11 cellular contexts compared by ENCODE assay signal in the genomic region with DNA sequence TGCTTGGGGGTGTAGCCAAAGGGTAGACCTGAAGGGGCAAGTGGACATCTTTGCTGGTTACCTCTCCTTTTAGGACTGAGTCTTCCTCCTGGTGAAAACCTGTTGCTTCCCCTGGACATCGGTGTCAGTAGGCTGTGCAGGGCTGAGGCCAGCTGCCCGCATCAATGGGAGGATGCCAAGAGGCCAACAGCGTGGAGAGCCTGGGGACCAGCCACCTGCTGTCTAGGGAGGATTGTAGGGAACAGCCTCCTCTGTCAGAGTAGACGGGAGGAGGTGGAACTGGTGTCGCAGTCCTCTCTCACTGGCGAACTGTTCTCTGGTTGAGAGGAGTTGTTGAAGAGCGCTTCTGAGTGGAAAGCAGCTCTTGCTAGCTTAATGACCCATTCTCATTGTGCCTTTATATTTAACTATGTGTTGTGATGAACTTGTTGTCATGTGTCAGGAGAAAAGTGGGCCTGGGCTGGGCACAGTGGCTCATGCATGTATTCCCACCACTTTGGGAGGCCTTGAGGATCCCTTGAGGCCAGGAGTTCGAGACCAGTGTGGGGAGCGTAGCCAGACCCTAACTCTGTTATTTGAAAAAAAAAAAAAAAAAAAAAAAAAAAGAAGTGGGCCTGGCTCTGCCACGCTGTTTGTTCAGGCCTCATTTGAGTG. TPM values are rescaled to one million over a fixed set of nuclear protein-coding genes. Genes with fewer than 3 reads are reported as not detected.
A peak's percentile ranks its signal among the peaks of the same experiment; 100 is the strongest.
DNase-seq lines count a peak whose midpoint lies in the region; ATAC-seq, FAIRE-seq and TF ChIP-seq lines count a peak whose summit lies in the region.
"Had no signal": no experiment of that assay in that cellular context is flagged by ENCODE, and none has a peak within 500 bp of the region (broad histone marks: within the 10 kb centered on the region; RNA-seq: fewer than 3 reads in every experiment).

No MANE protein-coding gene starts in this region.

- H3K36me3 ChIP-seq in ACC112 (ENCODE audit: insufficient read depth, low read length) (no peaks in the 10 kb centered on the region), KOPT-K1 (ENCODE audit: insufficient read depth, low read length) (peaks cover 24% of the 10 kb centered on the region), K562 (ENCODE audit: control insufficient read depth, insufficient read depth, low read length) (peaks cover 20% of the 10 kb centered on the region), mesodermal cell (ENCODE audit: control insufficient read depth, insufficient read depth, low read length) (peaks cover 43% of the 10 kb centered on the region), transverse colon (peaks cover 0 to 11% (median 3%) of the 10 kb centered on the region in 4 donors)

- no peaks in the 10 kb centered on the region for H3K9me3 ChIP-seq in KOPT-K1 (ENCODE audit: insufficient read depth, low read length, poor library complexity, severe bottlenecking)
- H3K9me3 ChIP-seq in K562 (replicated peaks; ENCODE audit: control insufficient read depth, insufficient read depth, low read depth, low read length): no peaks in the 10 kb centered on the region
- no peaks in the 10 kb centered on the region for H3K9me3 ChIP-seq in mesodermal cell (ENCODE audit: control insufficient read depth, low read length)
- H3K9me3 ChIP-seq in transverse colon: no peaks in the 10 kb centered on the region

- no peak for TF ChIP-seq CTCF in K562 (IDR thresholded peaks at IDR 0.05 in 2 of 3, conservative IDR thresholded peaks at IDR 0.05 in 1 of 3; ENCODE audit: insufficient read depth in 2 of 3, low read depth in 1 of 3, low read length in 3 of 3)
- TF ChIP-seq CTCF in transverse colon (IDR thresholded peaks at IDR 0.05): no peak

- intact Hi-C loops in K562 (cut with micrococcal nuclease): no loop called here
- intact Hi-C loops in transverse colon (cut with DNase I; ENCODE audit: low total_unique reads): loop anchor here (5.0 kb wide), 1 partner anchor 72 kb away; no protein-coding TSS in a partner anchor

- H3K4me2 ChIP-seq in K562 (ENCODE audit: insufficient read depth, low read length): 0 out of 2 replicates have a peak overlapping the region, but pooled peaks have one; percentile 92

- peak overlapping the region; percentile 87 for H3K4me3 ChIP-seq in ACC112 (ENCODE audit: low read depth, low read length)
- H3K4me3 ChIP-seq in K562: no peak overlapping the region
- H3K4me3 ChIP-seq in mesodermal cell (ENCODE audit: extremely low read depth, insufficient read depth, low read length, poor library complexity, severe bottlenecking): peak overlapping the region; percentile 82
- peak overlapping the region in 1 of 4 donors; percentile 92 for H3K4me3 ChIP-seq in transverse colon

- CTCF ChIA-PET in K562 (lab: Yijun Ruan, JAX; ENCODE audit: low intra/inter-chr PET ratio): no interaction called here

- no peak for DNase-seq in K562 (ENCODE audit: extremely low read depth in 1 of 4, low spot score in 3 of 4)
- DNase-seq in transverse colon: no peak
- no peak for DNase-seq in activated CD4-positive, CD25-positive, alpha-beta regulatory T cell (lab: John Stamatoyannopoulos, UW)
- DNase-seq in 8988T: no peak
- DNase-seq: activated naive CD8-positive, alpha-beta T cell treated with anti-CD3 and anti-CD28 coated beads, Interleukin-2, amount 10 ng/mL, durations not matched to agents 7 days and 5 days; Calu3 had no signal

- BruUV-seq in K562 (replicated peaks; lab: Mats Ljungman, UMichigan): no TSS peak

- no peak for FAIRE-seq in K562 (lab: Jason Lieb, UNC)

- in situ Hi-C loops in K562 (cut with MboI): loop anchor here (25.0 kb wide), 1 partner anchor 668 kb away; a partner anchor contains a TSS
- in situ Hi-C loops in transverse colon (cut with MboI; ENCODE audit: low pct_ligation_motif_present in 1 of 4, low pct_unique_long_range_greater_than_20kb in 1 of 4, low sequenced_read_pairs in 3 of 4): loop anchor here in 2 of 4 donors (5.0 kb wide), 2 partner anchors 77 to 82 kb away; no protein-coding TSS in a partner anchor

- TF ChIP-seq POLR2A in K562 (conservative IDR thresholded peaks at IDR 0.05) (no peak), transverse colon (IDR thresholded peaks at IDR 0.05) (no peak)

- ATAC-seq in K562 (no peak), HG02588 (IDR thresholded peaks at IDR 0.05; ENCODE audit: unreplicated experiment) (no peak)

- POLR2A ChIA-PET in K562 (lab: Yijun Ruan, JAX): interaction anchor here (0.9 to 1.7 kb wide), 4 partner anchors 15 to 78 kb away, joined by 3 to 6 read pairs (median 4); a partner anchor contains a TSS

- H3K27ac ChIP-seq in ACC112 (ENCODE audit: low read depth, low read length) (no peak overlapping the region), KOPT-K1 (ENCODE audit: low read depth, low read length, poor library complexity, severe bottlenecking) (peak overlapping the region; percentile 59), K562 (ENCODE audit: extremely low read depth, low read depth, low read length) (no peak overlapping the region), mesodermal cell (ENCODE audit: low read depth, low read length, severe bottlenecking) (no peak overlapping the region), transverse colon (peak overlapping the region in 1 of 4 donors; percentile 88)

- H3K4me1 ChIP-seq in ACC112 (ENCODE audit: control insufficient read depth, insufficient read depth, low read length, unreplicated experiment) (peaks cover 18% of the 10 kb centered on the region), K562 (replicated peaks in 1 of 2; ENCODE audit: control insufficient read depth in 2 of 2, insufficient read depth in 2 of 2, low read length in 2 of 2) (peaks cover 4 to 10% of the 10 kb centered on the region in 2 experiments; a peak in 4 of 5 replicates), mesodermal cell (ENCODE audit: control insufficient read depth, insufficient read depth, low read length, poor library complexity, severe bottlenecking) (peaks cover 9% of the 10 kb centered on the region), transverse colon (peaks cover 10 to 31% (median 29%) of the 10 kb centered on the region in 4 donors)

- H3K79me2 ChIP-seq in ACC112 (ENCODE audit: control insufficient read depth, insufficient read depth, low read length, unreplicated experiment) (peaks cover 26% of the 10 kb centered on the region), K562 (ENCODE audit: control insufficient read depth, insufficient read depth, low read length) (peaks cover 39% of the 10 kb centered on the region)

- H3K27me3 ChIP-seq in ACC112 (ENCODE audit: insufficient read depth, low read length) (no peaks in the 10 kb centered on the region), K562 (ENCODE audit: control insufficient read depth in 2 of 2, insufficient read depth in 2 of 2, low read length in 2 of 2) (no peaks in the 10 kb centered on the region), transverse colon (no peaks in the 10 kb centered on the region)

- no peaks in the 10 kb centered on the region for H3K9me1 ChIP-seq in K562 (ENCODE audit: control insufficient read depth, insufficient read depth, low read length)

- TF ChIP-seq RAD21 in K562 (CRISPR knock-in tag; conservative IDR thresholded peaks at IDR 0.05 in 1 of 2, IDR thresholded peaks at IDR 0.05 in 1 of 2): no peak

- WGBS in K562 (ENCODE audit: insufficient coverage, low coverage, missing lambda C conversion rate): 91% methylated on average over 6 of the region's 10 CpGs
- 86 to 91% methylated on average over 5 to 6 of the region's 10 CpGs for WGBS in mesodermal cell (ENCODE audit: insufficient coverage in 2 of 2), 2 experiments
- 86 to 100% methylated on average over 2 to 10 of the region's 10 CpGs for WGBS in transverse colon (ENCODE audit: low coverage in 1 of 2), 2 donors

- H2AFZ ChIP-seq in ACC112 (ENCODE audit: low read length, unreplicated experiment) (no peak overlapping the region), K562 (ENCODE audit: low read depth, low read length) (no peak overlapping the region)

- no peaks in the 10 kb centered on the region for H4K20me1 ChIP-seq in K562 (replicated peaks; ENCODE audit: control insufficient read depth, insufficient read depth, low read length)

- peak overlapping the region in 1 of 2 experiments; percentile 53; a peak in 1 of 4 replicates for H3K9ac ChIP-seq in K562 (ENCODE audit: insufficient read depth in 1 of 2, low read depth in 2 of 2, low read length in 2 of 2)

- TF ChIP-seq EP300 in K562 (IDR thresholded peaks at IDR 0.05; ENCODE audit: low read length) (no peak), transverse colon (IDR thresholded peaks at IDR 0.05; ENCODE audit: low read depth) (no peak)

RNA-seq across cellular contexts. Expression of a gene that starts 1.8 kb away (rescaled TPM):
- total RNA-seq in K562 (2011; cell fraction: chromatin; rRNA removed; ENCODE audit: low replicate concordance): 5.6 and 12.2 TPM in 2 replicates
- 5.0 and 5.7 TPM in 2 replicates for total RNA-seq in K562 (2011; cell fraction: nucleolus; rRNA removed)
- 6.2 and 7.5 TPM in 2 replicates for total RNA-seq in K562 (2011; cell fraction: nucleoplasm; rRNA removed)
- total RNA-seq in K562 (2014; rRNA removed) (0.82 and 1.3 TPM in 2 replicates), K562 (2014; rRNA removed; fragmentation: Illumina TruSeq; extraction: Trizol) (0.67 and 0.69 TPM in 2 replicates), K562 (2015; rRNA removed; fragmentation: Illumina TruSeq; extraction: Trizol) (0.76 and 0.90 TPM in 2 replicates), K562 (2021) (6.3 and 6.8 TPM in 2 replicates), transverse colon (10 to 100 TPM in 1 of 4 donors, 1 to 10 TPM in 3; 5.4 to 13.8 (median 6.6) TPM)
- polyA plus RNA-seq in K562 (2011; rRNA removed) (1.8 and 2.6 TPM in 2 replicates), K562 (2014; fragmentation: Illumina TruSeq; extraction: Trizol) (4.5 and 4.8 TPM in 2 replicates), K562 (2014; fragmentation: Nextera tagmentation; extraction: Ambion mirVana) (under 1 TPM; 0.59 to 0.78 TPM), K562 (2014; rRNA removed) (2.4 and 2.8 TPM in 2 replicates)
- polyA plus RNA-seq in K562 (2011; cell fraction: cytosol; rRNA removed): 2.4 and 2.5 TPM in 2 replicates
- polyA plus RNA-seq in K562 (2011; cell fraction: nucleus; rRNA removed): 4.1 and 4.5 TPM in 2 replicates
- 4.0 and 5.1 TPM in 2 replicates for polyA plus RNA-seq in K562 (2012)
- polyA minus RNA-seq in K562 (2011; rRNA and poly(A)+ RNA removed): 2.0 and 2.8 TPM in 2 replicates
- 2.8 and 3.6 TPM in 2 replicates for polyA minus RNA-seq in K562 (2011; cell fraction: cytosol; rRNA and poly(A)+ RNA removed)
- polyA minus RNA-seq in K562 (2011; cell fraction: nucleus; rRNA and poly(A)+ RNA removed): 1.6 and 2.2 TPM in 2 replicates
- polyA plus RNA-seq in mesodermal cell (2013, experiment 1 of 2): 32.1 TPM
- polyA plus RNA-seq in mesodermal cell (2013, experiment 2 of 2): 24.5 TPM

RNA-seq across cellular contexts. Expression of a gene that starts 3.1 kb away (rescaled TPM):
- total RNA-seq in K562 (2011; cell fraction: chromatin; rRNA removed; ENCODE audit: low replicate concordance): 49.4 and 103 TPM in 2 replicates
- total RNA-seq in K562 (2011; cell fraction: nucleolus; rRNA removed): 55.9 and 62.7 TPM in 2 replicates
- 52.4 and 56.3 TPM in 2 replicates for total RNA-seq in K562 (2011; cell fraction: nucleoplasm; rRNA removed)
- 47.8 and 49.1 TPM in 2 replicates for total RNA-seq in K562 (2014; rRNA removed)
- total RNA-seq in K562 (2014; rRNA removed; fragmentation: Illumina TruSeq; extraction: Trizol): 39.8 and 43.6 TPM in 2 replicates
- total RNA-seq in K562 (2015; rRNA removed; fragmentation: Illumina TruSeq; extraction: Trizol): 47.7 and 52.5 TPM in 2 replicates
- total RNA-seq in K562 (2021): 56.7 and 60.5 TPM in 2 replicates
- polyA plus RNA-seq in K562 (2011; rRNA removed): 77.2 and 80.3 TPM in 2 replicates
- polyA plus RNA-seq in K562 (2011; cell fraction: cytosol; rRNA removed): 72.0 and 75.9 TPM in 2 replicates
- 90.8 and 94.6 TPM in 2 replicates for polyA plus RNA-seq in K562 (2011; cell fraction: nucleus; rRNA removed)
- 44.6 and 45.2 TPM in 2 replicates for polyA plus RNA-seq in K562 (2012)
- polyA plus RNA-seq in K562 (2014; fragmentation: Illumina TruSeq; extraction: Trizol): 60.2 and 60.9 TPM in 2 replicates
- 10 to 100 TPM; 36.3 to 44.1 TPM for polyA plus RNA-seq in K562 (2014; fragmentation: Nextera tagmentation; extraction: Ambion mirVana)
- 49.6 and 60.5 TPM in 2 replicates for polyA plus RNA-seq in K562 (2014; rRNA removed)
- polyA minus RNA-seq in K562 (2011; rRNA and poly(A)+ RNA removed): 46.7 and 62.1 TPM in 2 replicates
- 38.5 TPM in 2 replicates for polyA minus RNA-seq in K562 (2011; cell fraction: cytosol; rRNA and poly(A)+ RNA removed)
- polyA minus RNA-seq in K562 (2011; cell fraction: nucleus; rRNA and poly(A)+ RNA removed): 23.0 and 41.4 TPM in 2 replicates
- polyA plus RNA-seq in mesodermal cell (2013, experiment 1 of 2): 142 TPM
- polyA plus RNA-seq in mesodermal cell (2013, experiment 2 of 2): 122 TPM
- 10 to 100 TPM; 49.7 to 90.8 (median 79.4) TPM for total RNA-seq in transverse colon

RNA-seq across cellular contexts. Expression of a gene that starts 54.2 kb away (rescaled TPM):
- 0.48 and 0.93 TPM in 2 replicates for total RNA-seq in K562 (2011; cell fraction: chromatin; rRNA removed; ENCODE audit: low replicate concordance)
- total RNA-seq in K562 (2011; cell fraction: nucleolus; rRNA removed): 1.0 and 1.3 TPM in 2 replicates
- total RNA-seq in K562 (2011; cell fraction: nucleoplasm; rRNA removed): 1.6 and 1.9 TPM in 2 replicates
- total RNA-seq in K562 (2014; rRNA removed) (0.41 and 0.90 TPM in 2 replicates), K562 (2014; rRNA removed; fragmentation: Illumina TruSeq; extraction: Trizol) (not detected in 2 replicates), K562 (2015; rRNA removed; fragmentation: Illumina TruSeq; extraction: Trizol) (0.26 and 0.29 TPM in 2 replicates), K562 (2021) (0.38 and 0.49 TPM in 2 replicates), transverse colon (10 to 100 TPM in 1 of 4 donors, 1 to 10 TPM in 1, under 1 TPM in 2; 0.48 to 34.4 (median 1.1) TPM)
- polyA plus RNA-seq in K562 (2011; rRNA removed) (0.08 and 0.24 TPM in 2 replicates), K562 (2014; fragmentation: Illumina TruSeq; extraction: Trizol) (0.18 and 0.30 TPM in 2 replicates), K562 (2014; fragmentation: Nextera tagmentation; extraction: Ambion mirVana) (under 1 TPM; 0.03 to 0.14 TPM), K562 (2014; rRNA removed) (0.16 and 0.35 TPM in 2 replicates)
- polyA plus RNA-seq in K562 (2011; cell fraction: cytosol; rRNA removed): 0.40 and 0.70 TPM in 2 replicates
- 0.63 and 0.87 TPM in 2 replicates for polyA plus RNA-seq in K562 (2011; cell fraction: nucleus; rRNA removed)
- 1.9 and 2.0 TPM in 2 replicates for polyA plus RNA-seq in K562 (2012)
- 0.21 and 0.30 TPM in 2 replicates for polyA minus RNA-seq in K562 (2011; rRNA and poly(A)+ RNA removed)
- polyA minus RNA-seq in K562 (2011; cell fraction: cytosol; rRNA and poly(A)+ RNA removed): not detected in 2 replicates
- 1.2 and 1.5 TPM in 2 replicates for polyA minus RNA-seq in K562 (2011; cell fraction: nucleus; rRNA and poly(A)+ RNA removed)
- not detected for polyA plus RNA-seq in mesodermal cell (2013, experiment 1 of 2)
- not detected for polyA plus RNA-seq in mesodermal cell (2013, experiment 2 of 2)
- total RNA-seq: SK-MEL-5 had no signal
